In genomic region chr10:92757066-92757716, GRCh38 we compare ENCODE assay signal across 1 cellular context.
TF ChIP-seq lines count a peak whose summit lies in the region.

No MANE protein-coding gene starts in this region.

TF ChIP-seq in HepG2, 621 proteins besides CTCF, POLR2A, EP300 and RAD21 (continued from another document and continues in another):
- peak; percentile 41; the same call in 1 of the 2 replicates for TF ChIP-seq ZNF512B (CRISPR knock-in tag; IDR thresholded peaks at IDR 0.05; ENCODE audit: borderline replicate concordance)
- no peak for TF ChIP-seq ISL2 (CRISPR knock-in tag; IDR thresholded peaks at IDR 0.05)
- no peak for TF ChIP-seq FOXO4 (CRISPR knock-in tag; conservative IDR thresholded peaks at IDR 0.05)
- no peak for TF ChIP-seq ZNF510 (CRISPR knock-in tag; IDR thresholded peaks at IDR 0.05; ENCODE audit: low read depth)
- TF ChIP-seq SOX6 (IDR thresholded peaks at IDR 0.05) = no peak
- TF ChIP-seq SOX6 (CRISPR knock-in tag; IDR thresholded peaks at IDR 0.05) = peak; percentile 56
- no peak for TF ChIP-seq RBFOX2 (IDR thresholded peaks at IDR 0.05; ENCODE audit: low read depth, low read length)
- no peak for TF ChIP-seq AHR (CRISPR knock-in tag; IDR thresholded peaks at IDR 0.05)
- no peak for TF ChIP-seq ZNF253 (CRISPR knock-in tag; IDR thresholded peaks at IDR 0.05; ENCODE audit: borderline replicate concordance)
- no peak for TF ChIP-seq GATA4 (IDR thresholded peaks at IDR 0.05; ENCODE audit: borderline replicate concordance, low read depth)
- TF ChIP-seq ZNF710 (CRISPR knock-in tag; IDR thresholded peaks at IDR 0.05; ENCODE audit: borderline replicate concordance) = no peak
- no peak for TF ChIP-seq ZSCAN5A (CRISPR knock-in tag; IDR thresholded peaks at IDR 0.05; ENCODE audit: borderline replicate concordance)
- TF ChIP-seq ZNF34 (CRISPR knock-in tag; IDR thresholded peaks at IDR 0.05; ENCODE audit: borderline replicate concordance) = no peak
- TF ChIP-seq MIER3 (CRISPR knock-in tag; IDR thresholded peaks at IDR 0.05; ENCODE audit: borderline replicate concordance) = no peak
- no peak for TF ChIP-seq HBP1 (CRISPR knock-in tag; IDR thresholded peaks at IDR 0.05; ENCODE audit: low read depth)
- TF ChIP-seq ZNF280B (CRISPR knock-in tag; IDR thresholded peaks at IDR 0.05; ENCODE audit: borderline replicate concordance) = no peak
- TF ChIP-seq EZH2 (conservative IDR thresholded peaks at IDR 0.05; ENCODE audit: low read depth, low read length) = no peak
- no peak for TF ChIP-seq BRD4 (CRISPR knock-in tag; IDR thresholded peaks at IDR 0.05)
- no peak for TF ChIP-seq DMAP1 (CRISPR knock-in tag; IDR thresholded peaks at IDR 0.05)
- TF ChIP-seq TBX3 (IDR thresholded peaks at IDR 0.05; ENCODE audit: borderline replicate concordance) = no peak
- TF ChIP-seq ELF4 (CRISPR knock-in tag; IDR thresholded peaks at IDR 0.05; ENCODE audit: borderline replicate concordance) = no peak
- TF ChIP-seq GATAD2A (CRISPR knock-in tag; IDR thresholded peaks at IDR 0.05) = peak; percentile 56
- no peak for TF ChIP-seq HHEX (CRISPR knock-in tag; IDR thresholded peaks at IDR 0.05)
- no peak for TF ChIP-seq ZNF7 (CRISPR knock-in tag; IDR thresholded peaks at IDR 0.05)
- TF ChIP-seq DNMT3B (CRISPR knock-in tag; conservative IDR thresholded peaks at IDR 0.05) = no peak
- TF ChIP-seq ATF4 (CRISPR knock-in tag; IDR thresholded peaks at IDR 0.05) = 0 out of 4 replicates have a peak, but pooled peaks of 1 of the 2 experiments have one; percentile 37
- no peak for TF ChIP-seq DZIP1 (CRISPR knock-in tag; IDR thresholded peaks at IDR 0.05)
- no peak for TF ChIP-seq RBM22 (optimal IDR thresholded peaks at IDR 0.05; ENCODE audit: low read length)
- TF ChIP-seq ZSCAN30 (CRISPR knock-in tag; IDR thresholded peaks at IDR 0.05) = no peak
- TF ChIP-seq RXRA (CRISPR knock-in tag; IDR thresholded peaks at IDR 0.05) = no peak
- TF ChIP-seq RFX3 (CRISPR knock-in tag; IDR thresholded peaks at IDR 0.05) = no peak
- peak; percentile 58; the same call in 1 of the 2 replicates for TF ChIP-seq CEBPB (IDR thresholded peaks at IDR 0.05; ENCODE audit: borderline replicate concordance, low read depth, low read length)
- no peak for TF ChIP-seq AFF4 (CRISPR knock-in tag; IDR thresholded peaks at IDR 0.05)
- no peak for TF ChIP-seq PHB2 (IDR thresholded peaks at IDR 0.05; ENCODE audit: partially characterized antibody)
- no peak for TF ChIP-seq DMTF1 (CRISPR knock-in tag; IDR thresholded peaks at IDR 0.05)
- TF ChIP-seq ZNF713 (CRISPR knock-in tag; IDR thresholded peaks at IDR 0.05) = no peak
- 0 out of 2 replicates have a peak, but pooled peaks have one; percentile 29 for TF ChIP-seq MIER2 (CRISPR knock-in tag; IDR thresholded peaks at IDR 0.05)
- TF ChIP-seq SMC3 (IDR thresholded peaks at IDR 0.05; ENCODE audit: low read length) = peak; percentile 15; the same call in 1 of the 2 replicates
- no peak for TF ChIP-seq ZNF724P (CRISPR knock-in tag; IDR thresholded peaks at IDR 0.05; ENCODE audit: borderline replicate concordance)
- TF ChIP-seq MYC (CRISPR knock-in tag; IDR thresholded peaks at IDR 0.05; ENCODE audit: borderline replicate concordance) = no peak
